Comparison of ENCODE assay signal across 10 cellular contexts in genomic region chr9:22625540-22625939, GRCh38.
"Had no signal": no experiment of that assay in that cellular context is flagged by ENCODE, and none has a peak within 500 bp of the region (broad histone marks: within the 10 kb centered on the region; RNA-seq: fewer than 3 reads in every experiment).

No MANE protein-coding gene starts in this region.

- H3K4me3 ChIP-seq: GM23248, GM23338, HAP-1 had no signal

- ATAC-seq: GM23338, HCT116 had no signal

- H3K36me3 ChIP-seq: HAP-1 had no signal

- DNase-seq: GM23248, GOT3, H7, H9, HCEC 1CT, HFFc6 had no signal

- H2AFZ ChIP-seq: GM23248, GM23338 had no signal

- FAIRE-seq: H54 had no signal

- H3K27ac Mint-ChIP-seq: GM23338, H9, HFFc6 had no signal

- H3K9ac ChIP-seq: GM23248 had no signal

- H3K9me3 ChIP-seq: HAP-1 had no signal

- H3K4me2 ChIP-seq: GM23338 had no signal

- H3K9me3 Mint-ChIP-seq: HFFc6 had no signal

- H3K27ac ChIP-seq: GM23248 had no signal
